Comparison of ENCODE assay signal across 8 cellular contexts in genomic region chr1:203025721-203026665, GRCh38. TPM values are rescaled to one million over a fixed set of nuclear protein-coding genes. Genes with fewer than 3 reads are reported as not detected.
DNase-seq lines count a peak whose midpoint lies in the region; ATAC-seq and TF ChIP-seq lines count a peak whose summit lies in the region.

Gene PPFIA4, plus strand, starts transcription at chr1:203026491. Its CDS starts 12,518 bp downstream, at chr1:203039009.

- POLR2A ChIA-PET in AG04449 (lab: Yijun Ruan, JAX) = interaction anchor here (0.6 to 1.2 kb wide), 3 partner anchors 10 to 40 kb away, joined by 3 to 4 read pairs (median 4); partner anchors contain the start of gene TMEM183A

- CTCF ChIA-PET in AG04449 (lab: Yijun Ruan, JAX) = interaction anchor here (1.0 to 8.8 kb wide), 12 partner anchors 9 to 248 kb away, joined by 3 to 98 read pairs (median 4); no protein-coding TSS in a partner anchor

- peak within 1 kb of the TSS; percentile 88 for H3K4me3 ChIP-seq in AG04449 (ENCODE audit: low read depth, low read length)
- H3K4me3 ChIP-seq in liver (ENCODE audit: low read depth in 1 of 3, low read length in 3 of 3) = peak within 1 kb of the TSS; percentile 42 to 53 (median 48)

- peaks cover 4 to 25% (median 23%) of the 10 kb centered on the region in 4 donors for H3K36me3 ChIP-seq in liver (ENCODE audit: control insufficient read depth in 4 of 4, insufficient read depth in 3 of 4, low read depth in 1 of 4, low read length in 3 of 4)

- TF ChIP-seq RAD21 in liver (IDR thresholded peaks at IDR 0.05) = no peak

- DNase-seq in AG04449 (ENCODE audit: low read depth, low spot score) = no peak
- peak; percentile 84 to 93 for DNase-seq in NCI-H524 (lab: John Stamatoyannopoulos, UW)
- DNase-seq in activated CD4-positive, alpha-beta T cell treated with anti-CD3 and anti-CD28 coated beads, Interleukin-2, amount 50 U/mL, for 4 hours = peak; percentile 73 to 79
- peak; percentile 85 for DNase-seq in dermis blood vessel endothelial cell
- DNase-seq in stimulated activated CD4-positive, alpha-beta T cell treated with anti-CD3 and anti-CD28 coated beads, Interleukin-2, amount 100 ng/mL, for 4 hours (ENCODE audit: low read depth) = peak; percentile 82

- 13% methylated on average over 52 of the region's 52 CpGs for WGBS in liver

- no peak for TF ChIP-seq CTCF in AG04449 (IDR thresholded peaks at IDR 0.05; ENCODE audit: insufficient read depth, low read length, missing control alignments)
- no peak for TF ChIP-seq CTCF in liver (IDR thresholded peaks at IDR 0.05; ENCODE audit: low read depth, low read length, missing input control)

- H3K9ac ChIP-seq in liver (ENCODE audit: low read depth in 1 of 2, low read length in 2 of 2) = no peak within 1 kb of the TSS

- no peaks in the 10 kb centered on the region for H3K27me3 ChIP-seq in liver (ENCODE audit: control insufficient read depth in 4 of 4, insufficient read depth in 4 of 4, low read length in 3 of 4)

- no peaks in the 10 kb centered on the region for H3K9me3 ChIP-seq in liver (ENCODE audit: control insufficient read depth in 4 of 4, low read length in 3 of 4)

- no peak within 1 kb of the TSS for H3K27ac ChIP-seq in liver (ENCODE audit: low read depth in 1 of 2, low read length in 2 of 2)

- peak; percentile 80 for ATAC-seq in GM19043 (IDR thresholded peaks at IDR 0.05; ENCODE audit: low read depth, unreplicated experiment)
- peak; percentile 70 for ATAC-seq in HG03439 (IDR thresholded peaks at IDR 0.05; ENCODE audit: unreplicated experiment)

- peaks cover 5 to 7% (median 6%) of the 10 kb centered on the region in 4 donors for H3K4me1 ChIP-seq in liver (ENCODE audit: control insufficient read depth in 4 of 4, insufficient read depth in 4 of 4, low read length in 3 of 4)

TF ChIP-seq in liver, 16 proteins besides CTCF, POLR2A, EP300 and RAD21:
- TF ChIP-seq JUND (IDR thresholded peaks at IDR 0.05) (no peak), YY1 (IDR thresholded peaks at IDR 0.05) (peak; percentile 97)

RNA-seq across cellular contexts. Expression of gene PPFIA4, which starts in this region (rescaled TPM):
- total RNA-seq in dermis blood vessel endothelial cell (0.14 and 0.17 TPM in 2 replicates), liver (under 1 TPM; 0.08 to 0.33 TPM)
- under 1 TPM; 0.07 to 0.22 TPM for polyA plus RNA-seq in liver

Comparison
In these comparisons a context has a peak if more than half of its experiments do, and no peak if none do; other contexts are left out.
1. Peak in DNase-seq in dermis blood vessel endothelial cell; RNA of the gene not detected or under 1 TPM.